In the genomic region with DNA sequence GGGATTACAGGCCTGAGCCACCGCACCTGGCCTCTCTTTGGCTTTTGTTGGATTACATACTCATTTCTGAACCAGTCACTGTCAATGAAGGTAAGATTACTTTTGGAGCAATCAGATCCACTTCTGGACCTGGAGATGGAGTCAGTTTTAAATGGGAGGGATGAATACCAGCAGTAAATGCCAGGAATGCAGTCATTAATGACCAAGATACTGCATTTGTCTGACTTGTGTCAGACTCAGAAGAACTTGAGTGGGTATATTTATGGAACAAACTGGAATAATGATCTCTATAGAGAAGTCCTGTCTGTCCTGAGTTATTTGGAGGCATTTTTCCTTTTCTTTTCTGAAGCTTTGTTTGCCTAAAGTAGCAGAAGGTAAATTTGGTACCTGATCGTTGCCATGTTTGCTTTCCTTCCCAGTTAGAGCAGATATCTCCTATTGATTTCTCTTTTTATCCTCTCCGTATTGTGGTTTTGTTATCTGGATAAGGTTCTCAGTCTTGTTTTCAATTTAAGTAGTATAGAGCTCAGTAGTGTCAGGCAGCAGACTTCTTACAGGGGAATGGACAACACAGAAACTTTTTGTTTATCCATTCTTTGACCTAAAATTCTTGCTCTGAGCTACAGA, we compare ENCODE assay signal across 1 cellular context.
TF ChIP-seq lines count a peak whose summit lies in the region.

No MANE protein-coding gene starts in this region.

TF ChIP-seq in GM23338, 12 proteins besides CTCF, POLR2A, EP300 and RAD21:
- TF ChIP-seq, protein P1, sequence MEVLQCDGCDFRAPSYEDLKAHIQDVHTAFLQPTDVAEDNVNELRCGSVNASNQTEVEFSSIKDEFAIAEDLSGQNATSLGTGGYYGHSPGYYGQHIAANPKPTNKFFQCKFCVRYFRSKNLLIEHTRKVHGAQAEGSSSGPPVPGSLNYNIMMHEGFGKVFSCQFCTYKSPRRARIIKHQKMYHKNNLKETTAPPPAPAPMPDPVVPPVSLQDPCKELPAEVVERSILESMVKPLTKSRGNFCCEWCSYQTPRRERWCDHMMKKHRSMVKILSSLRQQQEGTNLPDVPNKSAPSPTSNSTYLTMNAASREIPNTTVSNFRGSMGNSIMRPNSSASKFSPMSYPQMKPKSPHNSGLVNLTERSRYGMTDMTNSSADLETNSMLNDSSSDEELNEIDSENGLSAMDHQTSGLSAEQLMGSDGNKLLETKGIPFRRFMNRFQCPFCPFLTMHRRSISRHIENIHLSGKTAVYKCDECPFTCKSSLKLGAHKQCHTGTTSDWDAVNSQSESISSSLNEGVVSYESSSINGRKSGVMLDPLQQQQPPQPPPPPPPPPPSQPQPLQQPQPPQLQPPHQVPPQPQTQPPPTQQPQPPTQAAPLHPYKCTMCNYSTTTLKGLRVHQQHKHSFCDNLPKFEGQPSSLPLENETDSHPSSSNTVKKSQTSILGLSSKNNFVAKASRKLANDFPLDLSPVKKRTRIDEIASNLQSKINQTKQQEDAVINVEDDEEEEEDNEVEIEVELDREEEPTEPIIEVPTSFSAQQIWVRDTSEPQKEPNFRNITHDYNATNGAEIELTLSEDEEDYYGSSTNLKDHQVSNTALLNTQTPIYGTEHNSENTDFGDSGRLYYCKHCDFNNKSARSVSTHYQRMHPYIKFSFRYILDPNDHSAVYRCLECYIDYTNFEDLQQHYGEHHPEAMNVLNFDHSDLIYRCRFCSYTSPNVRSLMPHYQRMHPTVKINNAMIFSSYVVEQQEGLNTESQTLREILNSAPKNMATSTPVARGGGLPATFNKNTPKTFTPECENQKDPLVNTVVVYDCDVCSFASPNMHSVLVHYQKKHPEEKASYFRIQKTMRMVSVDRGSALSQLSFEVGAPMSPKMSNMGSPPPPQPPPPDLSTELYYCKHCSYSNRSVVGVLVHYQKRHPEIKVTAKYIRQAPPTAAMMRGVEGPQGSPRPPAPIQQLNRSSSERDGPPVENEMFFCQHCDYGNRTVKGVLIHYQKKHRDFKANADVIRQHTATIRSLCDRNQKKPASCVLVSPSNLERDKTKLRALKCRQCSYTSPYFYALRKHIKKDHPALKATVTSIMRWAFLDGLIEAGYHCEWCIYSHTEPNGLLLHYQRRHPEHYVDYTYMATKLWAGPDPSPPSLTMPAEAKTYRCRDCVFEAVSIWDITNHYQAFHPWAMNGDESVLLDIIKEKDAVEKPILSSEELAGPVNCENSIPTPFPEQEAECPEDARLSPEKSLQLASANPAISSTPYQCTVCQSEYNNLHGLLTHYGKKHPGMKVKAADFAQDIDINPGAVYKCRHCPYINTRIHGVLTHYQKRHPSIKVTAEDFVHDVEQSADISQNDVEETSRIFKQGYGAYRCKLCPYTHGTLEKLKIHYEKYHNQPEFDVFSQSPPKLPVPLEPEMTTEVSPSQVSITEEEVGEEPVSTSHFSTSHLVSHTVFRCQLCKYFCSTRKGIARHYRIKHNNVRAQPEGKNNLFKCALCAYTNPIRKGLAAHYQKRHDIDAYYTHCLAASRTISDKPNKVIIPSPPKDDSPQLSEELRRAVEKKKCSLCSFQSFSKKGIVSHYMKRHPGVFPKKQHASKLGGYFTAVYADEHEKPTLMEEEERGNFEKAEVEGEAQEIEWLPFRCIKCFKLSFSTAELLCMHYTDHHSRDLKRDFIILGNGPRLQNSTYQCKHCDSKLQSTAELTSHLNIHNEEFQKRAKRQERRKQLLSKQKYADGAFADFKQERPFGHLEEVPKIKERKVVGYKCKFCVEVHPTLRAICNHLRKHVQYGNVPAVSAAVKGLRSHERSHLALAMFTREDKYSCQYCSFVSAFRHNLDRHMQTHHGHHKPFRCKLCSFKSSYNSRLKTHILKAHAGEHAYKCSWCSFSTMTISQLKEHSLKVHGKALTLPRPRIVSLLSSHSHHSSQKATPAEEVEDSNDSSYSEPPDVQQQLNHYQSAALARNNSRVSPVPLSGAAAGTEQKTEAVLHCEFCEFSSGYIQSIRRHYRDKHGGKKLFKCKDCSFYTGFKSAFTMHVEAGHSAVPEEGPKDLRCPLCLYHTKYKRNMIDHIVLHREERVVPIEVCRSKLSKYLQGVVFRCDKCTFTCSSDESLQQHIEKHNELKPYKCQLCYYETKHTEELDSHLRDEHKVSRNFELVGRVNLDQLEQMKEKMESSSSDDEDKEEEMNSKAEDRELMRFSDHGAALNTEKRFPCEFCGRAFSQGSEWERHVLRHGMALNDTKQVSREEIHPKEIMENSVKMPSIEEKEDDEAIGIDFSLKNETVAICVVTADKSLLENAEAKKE (CRISPR knock-in tag; IDR thresholded peaks at IDR 0.05): no peak
- TF ChIP-seq JUNB (IDR thresholded peaks at IDR 0.05; ENCODE audit: unreplicated experiment): no peak
- no peak for TF ChIP-seq CREB1 (CRISPR knock-in tag; IDR thresholded peaks at IDR 0.05; ENCODE audit: low read depth)
- TF ChIP-seq ZNF114 (CRISPR knock-in tag; IDR thresholded peaks at IDR 0.05): no peak
- no peak for TF ChIP-seq ZNF331 (CRISPR knock-in tag; IDR thresholded peaks at IDR 0.05; ENCODE audit: low read depth)
- TF ChIP-seq STAT1 (IDR thresholded peaks at IDR 0.05; ENCODE audit: unreplicated experiment): no peak
- TF ChIP-seq, protein P2, sequence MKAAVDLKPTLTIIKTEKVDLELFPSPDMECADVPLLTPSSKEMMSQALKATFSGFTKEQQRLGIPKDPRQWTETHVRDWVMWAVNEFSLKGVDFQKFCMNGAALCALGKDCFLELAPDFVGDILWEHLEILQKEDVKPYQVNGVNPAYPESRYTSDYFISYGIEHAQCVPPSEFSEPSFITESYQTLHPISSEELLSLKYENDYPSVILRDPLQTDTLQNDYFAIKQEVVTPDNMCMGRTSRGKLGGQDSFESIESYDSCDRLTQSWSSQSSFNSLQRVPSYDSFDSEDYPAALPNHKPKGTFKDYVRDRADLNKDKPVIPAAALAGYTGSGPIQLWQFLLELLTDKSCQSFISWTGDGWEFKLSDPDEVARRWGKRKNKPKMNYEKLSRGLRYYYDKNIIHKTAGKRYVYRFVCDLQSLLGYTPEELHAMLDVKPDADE (IDR thresholded peaks at IDR 0.05): no peak
- no peak for TF ChIP-seq NANOG (IDR thresholded peaks at IDR 0.05; ENCODE audit: borderline replicate concordance)
- TF ChIP-seq EZH2 (IDR thresholded peaks at IDR 0.05; ENCODE audit: low read depth, unreplicated experiment): no peak
- no peak for TF ChIP-seq EZH2phosphoT487 (IDR thresholded peaks at IDR 0.05; ENCODE audit: unreplicated experiment)
- TF ChIP-seq, protein P3, sequence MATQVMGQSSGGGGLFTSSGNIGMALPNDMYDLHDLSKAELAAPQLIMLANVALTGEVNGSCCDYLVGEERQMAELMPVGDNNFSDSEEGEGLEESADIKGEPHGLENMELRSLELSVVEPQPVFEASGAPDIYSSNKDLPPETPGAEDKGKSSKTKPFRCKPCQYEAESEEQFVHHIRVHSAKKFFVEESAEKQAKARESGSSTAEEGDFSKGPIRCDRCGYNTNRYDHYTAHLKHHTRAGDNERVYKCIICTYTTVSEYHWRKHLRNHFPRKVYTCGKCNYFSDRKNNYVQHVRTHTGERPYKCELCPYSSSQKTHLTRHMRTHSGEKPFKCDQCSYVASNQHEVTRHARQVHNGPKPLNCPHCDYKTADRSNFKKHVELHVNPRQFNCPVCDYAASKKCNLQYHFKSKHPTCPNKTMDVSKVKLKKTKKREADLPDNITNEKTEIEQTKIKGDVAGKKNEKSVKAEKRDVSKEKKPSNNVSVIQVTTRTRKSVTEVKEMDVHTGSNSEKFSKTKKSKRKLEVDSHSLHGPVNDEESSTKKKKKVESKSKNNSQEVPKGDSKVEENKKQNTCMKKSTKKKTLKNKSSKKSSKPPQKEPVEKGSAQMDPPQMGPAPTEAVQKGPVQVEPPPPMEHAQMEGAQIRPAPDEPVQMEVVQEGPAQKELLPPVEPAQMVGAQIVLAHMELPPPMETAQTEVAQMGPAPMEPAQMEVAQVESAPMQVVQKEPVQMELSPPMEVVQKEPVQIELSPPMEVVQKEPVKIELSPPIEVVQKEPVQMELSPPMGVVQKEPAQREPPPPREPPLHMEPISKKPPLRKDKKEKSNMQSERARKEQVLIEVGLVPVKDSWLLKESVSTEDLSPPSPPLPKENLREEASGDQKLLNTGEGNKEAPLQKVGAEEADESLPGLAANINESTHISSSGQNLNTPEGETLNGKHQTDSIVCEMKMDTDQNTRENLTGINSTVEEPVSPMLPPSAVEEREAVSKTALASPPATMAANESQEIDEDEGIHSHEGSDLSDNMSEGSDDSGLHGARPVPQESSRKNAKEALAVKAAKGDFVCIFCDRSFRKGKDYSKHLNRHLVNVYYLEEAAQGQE (IDR thresholded peaks at IDR 0.05; ENCODE audit: unreplicated experiment): no peak
- TF ChIP-seq POLR2AphosphoS5 (IDR thresholded peaks at IDR 0.05; ENCODE audit: low read depth): no peak
